Comparison of ENCODE assay signal across 8 cellular contexts in the genomic region with DNA sequence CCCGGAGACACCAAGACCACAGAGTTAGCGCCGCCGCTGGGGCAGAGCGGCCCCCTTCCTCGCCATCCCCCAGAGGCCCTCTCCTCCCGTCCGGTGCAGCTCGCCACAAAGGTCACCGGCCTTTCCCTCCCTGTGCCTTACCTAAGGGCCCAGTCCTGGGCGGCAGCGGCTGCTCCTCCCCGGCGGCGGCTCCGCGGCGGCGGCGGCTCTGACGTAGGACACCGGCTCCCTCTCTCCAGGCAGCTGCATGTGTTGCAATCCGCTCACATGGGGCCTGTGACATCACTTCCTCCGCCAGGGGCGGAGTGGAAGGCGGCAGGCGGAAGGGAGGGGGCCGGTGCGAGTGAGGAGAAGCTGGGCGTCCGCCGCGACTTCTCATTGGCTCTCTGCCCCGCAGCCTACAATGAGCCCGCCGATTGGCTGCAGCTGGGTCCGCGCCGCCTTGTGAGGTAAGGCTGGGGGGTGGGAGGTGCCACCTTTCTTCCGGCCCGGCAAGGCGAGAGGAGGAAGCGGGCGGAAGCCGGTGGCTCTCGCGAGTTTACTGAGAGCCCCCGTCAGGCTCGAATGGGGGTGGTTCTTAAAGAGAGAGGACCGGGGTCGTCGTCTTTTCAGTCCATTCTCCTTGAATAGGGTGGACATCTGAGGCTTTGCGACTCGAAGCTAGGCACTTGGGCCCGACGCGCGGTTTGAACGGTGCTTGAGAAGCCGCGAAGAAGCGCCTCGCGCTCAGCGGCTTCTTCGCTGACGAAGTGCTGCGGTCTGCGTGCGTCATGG. TPM values are rescaled to one million over a fixed set of nuclear protein-coding genes. Genes with fewer than 3 reads are reported as not detected.
DNase-seq lines count a peak whose midpoint lies in the region; ATAC-seq, FAIRE-seq and TF ChIP-seq lines count a peak whose summit lies in the region.

TSS of gene ETF1 (minus strand) at position 281 of the 774 bp plus-strand sequence. CDS start 318 bp downstream, outside the sequence.

- no peak for TF ChIP-seq CTCF in keratinocyte (optimal IDR thresholded peaks at IDR 0.05 in 1 of 3, IDR thresholded peaks at IDR 0.05 in 1 of 3, conservative IDR thresholded peaks at IDR 0.05 in 1 of 3; ENCODE audit: extremely low read depth in 1 of 3, insufficient read depth in 2 of 3, low read length in 3 of 3)

- H3K4me3 ChIP-seq in keratinocyte (ENCODE audit: control insufficient read depth in 2 of 3, extremely low read depth in 1 of 3, insufficient read depth in 2 of 3, low read depth in 1 of 3, low read length in 3 of 3) = peak within 1 kb of the TSS; percentile 90 to 97 (median 96)

- H3K27me3 ChIP-seq in keratinocyte (ENCODE audit: control insufficient read depth, extremely low read depth, insufficient read depth, low read length) = no peaks in the 10 kb centered on the region

- no peaks in the 10 kb centered on the region for H3K9me3 ChIP-seq in keratinocyte (ENCODE audit: control insufficient read depth, low read depth, low read length)

- peak; percentile 93 for ATAC-seq in HG03432 (IDR thresholded peaks at IDR 0.05; ENCODE audit: unreplicated experiment)

- no peak for FAIRE-seq in keratinocyte (lab: Jason Lieb, UNC)

- peaks cover 88% of the 10 kb centered on the region for H3K79me2 ChIP-seq in keratinocyte (ENCODE audit: control insufficient read depth, insufficient read depth, low read length)

- H4K20me1 ChIP-seq in keratinocyte (ENCODE audit: control insufficient read depth, extremely low read depth, insufficient read depth, low read length) = peaks cover 26% of the 10 kb centered on the region

- H3K27ac ChIP-seq in keratinocyte (ENCODE audit: control insufficient read depth, insufficient read depth, low read length) = peak within 1 kb of the TSS; percentile 100

- peak; percentile 68 for TF ChIP-seq POLR2A in GM19099 (IDR thresholded peaks at IDR 0.05; ENCODE audit: extremely low read depth, insufficient read length, low read depth)

- DNase-seq in AG20443 (ENCODE audit: low spot score) = peak; percentile 98
- peak; percentile 93 for DNase-seq in NCI-H510A (lab: John Stamatoyannopoulos, UW)
- peak; percentile 100 for DNase-seq in activated CD4-positive, alpha-beta T cell treated with anti-CD3 and anti-CD28 coated beads for 1 hour
- DNase-seq in cerebellum (ENCODE audit: low spot score) = peak; percentile 99
- DNase-seq in keratinocyte (ENCODE audit: low read depth, low spot score) = peak; percentile 95
- peak; percentile 98 to 99 for DNase-seq in stimulated activated CD4-positive, alpha-beta T cell treated with anti-CD3 and anti-CD28 coated beads, Interleukin-15, amount 100 ng/mL, for 1 hour (ENCODE audit: low read depth in 1 of 2, low spot score in 1 of 2)

- H3K4me2 ChIP-seq in keratinocyte (ENCODE audit: control insufficient read depth, extremely low read depth, insufficient read depth, low read depth, low read length) = peak within 1 kb of the TSS; percentile 87

- dilution Hi-C loops in keratinocyte (cut with MboI; ENCODE audit: extremely low pct_ligation_motif_present, low sequenced_read_pairs) = no loop called here

- peak within 1 kb of the TSS; percentile 100 for H3K9ac ChIP-seq in keratinocyte (ENCODE audit: control insufficient read depth, extremely low read depth, insufficient read depth, low read length)

- H3K4me1 ChIP-seq in keratinocyte (ENCODE audit: control insufficient read depth, extremely low read depth, insufficient read depth, low read length) = peaks cover 46% of the 10 kb centered on the region

- H3K36me3 ChIP-seq in keratinocyte (ENCODE audit: control insufficient read depth in 2 of 2, extremely low read depth in 1 of 2, insufficient read depth in 2 of 2, low read length in 2 of 2) = peaks cover 3 to 7% of the 10 kb centered on the region in 2 experiments

- H2AFZ ChIP-seq in keratinocyte (ENCODE audit: control insufficient read depth, low read length) = peak within 1 kb of the TSS; percentile 83

- no peaks in the 10 kb centered on the region for H3K9me1 ChIP-seq in keratinocyte (ENCODE audit: control insufficient read depth, extremely low read depth, insufficient read depth, low read length)

RNA-seq across cellular contexts. Expression of gene ETF1, which starts in this region (rescaled TPM):
- total RNA-seq in cerebellum = 37.7 TPM
- polyA plus RNA-seq in keratinocyte = 96.4 to 137 TPM (median 99.8 TPM) in 3 replicates
- 204 TPM for polyA plus RNA-seq in keratinocyte (2011; ENCODE audit: low read depth)
- polyA plus RNA-seq in keratinocyte (2011; cell fraction: cytosol; rRNA removed) = 94.9 and 161 TPM in 2 replicates
- polyA plus RNA-seq in keratinocyte (2011; cell fraction: nucleus; rRNA removed) = 55.3 and 68.1 TPM in 2 replicates
- 123 and 125 TPM in 2 replicates for polyA plus RNA-seq in keratinocyte (2012; ENCODE audit: low replicate concordance)
- 22.5 to 200 TPM (median 154 TPM) in 3 replicates for polyA minus RNA-seq in keratinocyte
- polyA minus RNA-seq in keratinocyte (2011; cell fraction: cytosol; rRNA and poly(A)+ RNA removed) = 121 TPM
- polyA minus RNA-seq in keratinocyte (2011; cell fraction: nucleus; rRNA and poly(A)+ RNA removed) = 33.1 and 62.9 TPM in 2 replicates

Comparison
In these comparisons a context has a peak if more than half of its experiments do, and no peak if none do; other contexts are left out.
1. Peak in every context shown above with its lines: DNase-seq, ATAC-seq, H3K4me3 ChIP-seq and H3K27ac ChIP-seq.